Comparison of ENCODE assay signal across 17 cellular contexts in genomic region chr18:58871514-58872490, GRCh38. TPM values are rescaled to one million over a fixed set of nuclear protein-coding genes. Genes with fewer than 3 reads are reported as not detected.
DNase-seq lines count a peak whose midpoint lies in the region; ATAC-seq, FAIRE-seq and TF ChIP-seq lines count a peak whose summit lies in the region.
"Had no signal": no experiment of that assay in that cellular context is flagged by ENCODE, and none has a peak within 500 bp of the region (broad histone marks: within the 10 kb centered on the region; RNA-seq: fewer than 3 reads in every experiment).

No MANE protein-coding gene starts in this region.

- peak overlapping the region; percentile 55 for H4K91ac ChIP-seq in mesenchymal stem cell (ENCODE audit: low read length)

- peak overlapping the region; percentile 51 for H3K9ac ChIP-seq in astrocyte (ENCODE audit: low read length)
- H3K9ac ChIP-seq in mesenchymal stem cell (ENCODE audit: low read length): peak overlapping the region; percentile 11

- H3K79me2 ChIP-seq in astrocyte (ENCODE audit: insufficient read depth, low read length): peaks cover 89% of the 10 kb centered on the region

- ATAC-seq in HG03342 (IDR thresholded peaks at IDR 0.05; ENCODE audit: unreplicated experiment): no peak
- ATAC-seq: HepG2 had no signal

- no peak overlapping the region for H3K23ac ChIP-seq in mesenchymal stem cell (ENCODE audit: low read length in 2 of 2)

- H2BK5ac ChIP-seq in mesenchymal stem cell (ENCODE audit: low read depth, low read length, poor library complexity, severe bottlenecking): no peak overlapping the region

- TF ChIP-seq CTCF in HFFc6 (IDR thresholded peaks at IDR 0.05) (no peak), astrocyte (IDR thresholded peaks at IDR 0.05; ENCODE audit: insufficient read depth, low read depth, low read length) (no peak), tibial artery (IDR thresholded peaks at IDR 0.05) (no peak)

- peak overlapping the region in 1 of 2 experiments; percentile 57 for H2BK12ac ChIP-seq in mesenchymal stem cell (ENCODE audit: low read length in 2 of 2)

- H2BK120ac ChIP-seq in mesenchymal stem cell (ENCODE audit: low read depth, low read length): no peak overlapping the region

- no peaks in the 10 kb centered on the region; the same call in 1 of the 2 replicates for H3K27me3 Mint-ChIP-seq in HFFc6 (ENCODE audit: insufficient read depth)
- no peaks in the 10 kb centered on the region for H3K27me3 Mint-ChIP-seq in astrocyte (ENCODE audit: low read depth, unreplicated experiment)
- H3K27me3 Mint-ChIP-seq: central memory CD8-positive, alpha-beta T cell had no signal

- no peak overlapping the region for H3K14ac ChIP-seq in mesenchymal stem cell (ENCODE audit: low read length in 2 of 2)

- FAIRE-seq in astrocyte (lab: Jason Lieb, UNC): no peak
- FAIRE-seq: HepG2 had no signal

- H2BK15ac ChIP-seq in mesenchymal stem cell (ENCODE audit: low read depth, poor library complexity, severe bottlenecking): no peak overlapping the region

- H3K27ac Mint-ChIP-seq in HFFc6 (peak overlapping the region; percentile 89), astrocyte (ENCODE audit: unreplicated experiment) (peak overlapping the region; percentile 14)
- H3K27ac Mint-ChIP-seq: activated CD4-positive, alpha-beta memory T cell treated with anti-CD3 and anti-CD28 coated beads for 36 hours had no signal

- peaks cover 37% of the 10 kb centered on the region for H3K79me1 ChIP-seq in mesenchymal stem cell (replicated peaks; ENCODE audit: low read length, poor library complexity, severe bottlenecking)

- H4K8ac ChIP-seq in mesenchymal stem cell (ENCODE audit: low read length): peak overlapping the region; percentile 2

- no peaks in the 10 kb centered on the region for H3K9me3 Mint-ChIP-seq in HFFc6
- H3K9me3 Mint-ChIP-seq in astrocyte (ENCODE audit: unreplicated experiment): peaks cover 2% of the 10 kb centered on the region
- H3K9me3 Mint-ChIP-seq: activated CD4-positive, alpha-beta memory T cell treated with anti-CD3 and anti-CD28 coated beads for 36 hours; central memory CD8-positive, alpha-beta T cell had no signal

- WGBS in mesenchymal stem cell: 83% methylated on average over 7 of the region's 10 CpGs

- H3K36me3 Mint-ChIP-seq in HFFc6 (ENCODE audit: low read depth): peaks cover 62% of the 10 kb centered on the region
- H3K36me3 Mint-ChIP-seq in astrocyte (ENCODE audit: low read depth, unreplicated experiment): peaks cover 37% of the 10 kb centered on the region
- H3K36me3 Mint-ChIP-seq: activated CD4-positive, alpha-beta memory T cell treated with anti-CD3 and anti-CD28 coated beads for 36 hours had no signal

- no peak overlapping the region for H2AFZ ChIP-seq in astrocyte (ENCODE audit: low read depth, low read length)
- no peak overlapping the region for H2AFZ ChIP-seq in mesenchymal stem cell (ENCODE audit: low read depth, low read length)

- DNase-seq in HFFc6: no peak
- no peak for DNase-seq in astrocyte (ENCODE audit: low read depth)
- DNase-seq in mesenchymal stem cell: no peak
- no peak for DNase-seq in tibial artery
- no peak for DNase-seq in activated CD4-positive, CD25-positive, alpha-beta regulatory T cell treated with anti-CD3 and anti-CD28 coated beads, Interleukin-2, amount 50 U/mL, for 72 hours
- no peak for DNase-seq in glomerular visceral epithelial cell (ENCODE audit: extremely low spot score)
- DNase-seq: activated CD4-positive, alpha-beta memory T cell treated with anti-CD3 and anti-CD28 coated beads for 36 hours; activated effector memory CD4-positive, alpha-beta T cell treated with anti-CD3 and anti-CD28 coated beads, Interleukin-2, amount 50 U/mL, for 16 hours; COR-L47; midbrain; NCI-H1417; NCI-H510A treated with DMSO at 0.1 percent for 48 hours; posterior cingulate gyrus; RPMI8226 had no signal

- H2AK5ac ChIP-seq in mesenchymal stem cell (ENCODE audit: low read length, severe bottlenecking): peak overlapping the region; percentile 11

- H3K9me3 ChIP-seq in astrocyte (ENCODE audit: insufficient read depth, low read depth, low read length): no peaks in the 10 kb centered on the region
- no peaks in the 10 kb centered on the region for H3K9me3 ChIP-seq in mesenchymal stem cell (ENCODE audit: control insufficient read depth, low read length)
- H3K9me3 ChIP-seq in tibial artery: no peaks in the 10 kb centered on the region

- H3K4me1 ChIP-seq in astrocyte (ENCODE audit: insufficient read depth, low read length): peaks cover 30% of the 10 kb centered on the region
- H3K4me1 ChIP-seq in mesenchymal stem cell (ENCODE audit: control insufficient read depth, insufficient read depth, low read depth, low read length): peaks cover 15% of the 10 kb centered on the region
- H3K4me1 ChIP-seq in tibial artery: peaks cover 0 to 58% (median 30%) of the 10 kb centered on the region in 4 donors

- peak overlapping the region; percentile 14 to 50 for H3K18ac ChIP-seq in mesenchymal stem cell (ENCODE audit: low read depth in 1 of 2, low read length in 2 of 2)

- H3K4me1 Mint-ChIP-seq in HFFc6 (ENCODE audit: low read depth): peaks cover 61% of the 10 kb centered on the region
- peaks cover 35% of the 10 kb centered on the region for H3K4me1 Mint-ChIP-seq in astrocyte (ENCODE audit: low read depth, unreplicated experiment)

- H3K27me3 ChIP-seq in astrocyte (ENCODE audit: insufficient read depth, low read length): no peaks in the 10 kb centered on the region
- no peaks in the 10 kb centered on the region for H3K27me3 ChIP-seq in mesenchymal stem cell (ENCODE audit: control insufficient read depth in 1 of 2, insufficient read depth in 1 of 2, low read length in 2 of 2)
- H3K27me3 ChIP-seq in tibial artery: no peaks in the 10 kb centered on the region

- peaks cover 21% of the 10 kb centered on the region for H4K20me1 ChIP-seq in astrocyte (ENCODE audit: insufficient read depth, low read length)

- H3K36me3 ChIP-seq in astrocyte (ENCODE audit: insufficient read depth, low read length) (peaks cover 39% of the 10 kb centered on the region), mesenchymal stem cell (ENCODE audit: control insufficient read depth in 1 of 2, insufficient read depth in 2 of 2, low read depth in 1 of 2, low read length in 2 of 2) (peaks cover 37 to 77% of the 10 kb centered on the region in 2 experiments), tibial artery (peaks cover 14 to 41% (median 16%) of the 10 kb centered on the region in 3 donors)

- H3K4me3 Mint-ChIP-seq in HFFc6 (peak overlapping the region; percentile 84), astrocyte (ENCODE audit: unreplicated experiment) (no peak overlapping the region)
- H3K4me3 Mint-ChIP-seq: activated CD4-positive, alpha-beta memory T cell treated with anti-CD3 and anti-CD28 coated beads for 36 hours; central memory CD8-positive, alpha-beta T cell had no signal

- H3K4me3 ChIP-seq in astrocyte (ENCODE audit: insufficient read depth, low read depth, low read length) (no peak overlapping the region), mesenchymal stem cell (ENCODE audit: insufficient read depth in 1 of 2, low read depth in 1 of 2, low read length in 2 of 2) (no peak overlapping the region), tibial artery (peak overlapping the region in 1 of 2 donors; percentile 2)

- no peak overlapping the region for H3K4ac ChIP-seq in mesenchymal stem cell (ENCODE audit: low read depth in 1 of 2, low read length in 2 of 2)

- intact Hi-C loops in tibial artery (cut with DNase I; ENCODE audit: low total_unique reads): no loop called here

- H3K4me2 ChIP-seq in astrocyte (ENCODE audit: low read length) (peak overlapping the region; percentile 57), mesenchymal stem cell (ENCODE audit: low read length, poor library complexity, severe bottlenecking) (no peak overlapping the region)

- H3K27ac ChIP-seq in astrocyte (ENCODE audit: low read depth, low read length): peak overlapping the region; percentile 8
- H3K27ac ChIP-seq in mesenchymal stem cell (ENCODE audit: low read length, poor library complexity, severe bottlenecking): no peak overlapping the region
- H3K27ac ChIP-seq in tibial artery: peak overlapping the region; percentile 51 to 60

RNA-seq across cellular contexts. Expression of gene ZNF532, which starts 7.1 kb away (rescaled TPM):
- total RNA-seq in HFFc6 (2021; fragmentation: NEBNext Ultra II Directional; extraction: Animal tissue kit (Norgen Biotek cat#: 25700)): 10 to 100 TPM; 43.1 to 56.6 (median 50.1) TPM
- 128 and 135 TPM in 2 replicates for total RNA-seq in astrocyte
- 65.7 TPM for polyA plus RNA-seq in mesenchymal stem cell (2013, experiment 1 of 2)
- polyA plus RNA-seq in mesenchymal stem cell (2013, experiment 2 of 2): 65.9 TPM
- total RNA-seq: HepG2 had no signal
- polyA plus RNA-seq: HepG2 had no signal
